In genomic region chr4:140388015-140388414, GRCh38 we compare ENCODE assay signal across 21 cellular contexts. TPM values are rescaled to one million over a fixed set of nuclear protein-coding genes. Genes with fewer than 3 reads are reported as not detected.
DNase-seq lines count a peak whose midpoint lies in the region; ATAC-seq and TF ChIP-seq lines count a peak whose summit lies in the region.
"Had no signal": no experiment of that assay in that cellular context is flagged by ENCODE, and none has a peak within 500 bp of the region (broad histone marks: within the 10 kb centered on the region; RNA-seq: fewer than 3 reads in every experiment).

No MANE protein-coding gene starts in this region.

- 45 to 53% (median 50%) methylated on average over 1 of the region's 1 CpG for WGBS in heart left ventricle, 4 donors

- no peak for TF ChIP-seq POLR2A in heart left ventricle (IDR thresholded peaks at IDR 0.05)

- H3K36me3 ChIP-seq in heart left ventricle (peaks cover 0 to 25% (median 0%) of the 10 kb centered on the region in 9 donors), left ventricle myocardium inferior (no peaks in the 10 kb centered on the region)
- H3K36me3 ChIP-seq: BE2C had no signal

- ATAC-seq in heart left ventricle: peak; percentile 44 to 72 (median 67)
- ATAC-seq in Right ventricle myocardium inferior: no peak
- ATAC-seq: GM12878 had no signal

- peaks cover 0 to 7% (median 0%) of the 10 kb centered on the region in 12 donors for H3K4me1 ChIP-seq in heart left ventricle
- H3K4me1 ChIP-seq in left ventricle myocardium inferior: peaks cover 25% of the 10 kb centered on the region
- H3K4me1 ChIP-seq: BE2C, BLaER1 had no signal

- peak overlapping the region in 3 of 12 donors; percentile 11 to 18 (median 13) for H3K27ac ChIP-seq in heart left ventricle
- peak overlapping the region; percentile 48 for H3K27ac ChIP-seq in left ventricle myocardium inferior (replicated peaks)
- H3K27ac ChIP-seq: BLaER1 had no signal

- intact Hi-C loops in heart left ventricle (cut with DNase I) (loop anchor here in 1 of 10 donors (5.0 kb wide), 1 partner anchor 39 kb away; the partner anchor contains the start of gene CLGN), Right ventricle myocardium inferior (cut with DNase I) (no loop called here), left ventricle myocardium inferior (cut with micrococcal nuclease) (no loop called here), cardiac septum (cut with DNase I) (no loop called here)

- no peaks in the 10 kb centered on the region for H3K27me3 ChIP-seq in heart left ventricle
- no peaks in the 10 kb centered on the region for H3K27me3 ChIP-seq in left ventricle myocardium inferior (ENCODE audit: low read depth)
- H3K27me3 ChIP-seq: BE2C, BLaER1 had no signal

- TF ChIP-seq CTCF in heart left ventricle (IDR thresholded peaks at IDR 0.05) (no peak), left ventricle myocardium inferior (IDR thresholded peaks at IDR 0.05; ENCODE audit: borderline replicate concordance) (no peak)

- H3K4me3 ChIP-seq in heart left ventricle (no peak overlapping the region), left ventricle myocardium inferior (no peak overlapping the region)
- H3K4me3 ChIP-seq: BLaER1, GM12878 had no signal

- H3K9me3 ChIP-seq in heart left ventricle (no peaks in the 10 kb centered on the region), left ventricle myocardium inferior (replicated peaks) (no peaks in the 10 kb centered on the region)
- H3K9me3 ChIP-seq: BE2C, BLaER1 had no signal

- no peak for DNase-seq in heart left ventricle
- no peak for DNase-seq in Right ventricle myocardium inferior (ENCODE audit: missing footprints)
- no peak for DNase-seq in left ventricle myocardium inferior
- DNase-seq in cardiac septum (ENCODE audit: low spot score): no peak
- DNase-seq: 8988T; ACHN; BE2C; C1 segment of cervical spinal cord; CD4-positive, alpha-beta memory T cell; CD4-positive, CD25-positive, alpha-beta regulatory T cell; CD8-positive, alpha-beta memory T cell; COR-L47; DMS 273 treated with DMSO at 0.1 percent for 48 hours; DMS153; DMS53; DMS79; DND-41; EL; GDM1 had no signal

RNA-seq across cellular contexts. Expression of gene SCOC, which starts 14.6 kb away (rescaled TPM):
- total RNA-seq in heart left ventricle (10 to 100 TPM; 61.0 to 80.9 (median 70.3) TPM), Right ventricle myocardium inferior (75.3 TPM), left ventricle myocardium inferior (84.5 TPM), cardiac septum (73.0 TPM)
- 10 to 100 TPM; 49.1 to 87.1 TPM for polyA plus RNA-seq in heart left ventricle

RNA-seq across cellular contexts. Expression of gene CLGN, which starts 39.4 kb away (rescaled TPM):
- total RNA-seq in heart left ventricle (10 to 100 TPM; 52.6 to 86.4 (median 62.7) TPM), Right ventricle myocardium inferior (76.3 TPM), left ventricle myocardium inferior (47.0 TPM), cardiac septum (44.7 TPM)
- 10 to 100 TPM; 29.0 to 41.6 TPM for polyA plus RNA-seq in heart left ventricle
- total RNA-seq: CD4-positive, alpha-beta memory T cell; CD4-positive, CD25-positive, alpha-beta regulatory T cell; CD8-positive, alpha-beta memory T cell had no signal
- polyA plus RNA-seq: CD4-positive, alpha-beta memory T cell; CD4-positive, CD25-positive, alpha-beta regulatory T cell; CD8-positive, alpha-beta memory T cell had no signal
